In genomic region chr11:101470414-101470813, GRCh38 we compare ENCODE assay signal across 1 cellular context.
TF ChIP-seq lines count a peak whose summit lies in the region.

No MANE protein-coding gene starts in this region.

TF ChIP-seq in SK-N-SH treated with all-trans-retinoic acid at 6 μM for 48 hours, 23 proteins besides CTCF, POLR2A, EP300 and RAD21 (continued from another document):
- TF ChIP-seq PATZ1 (CRISPR knock-in tag; IDR thresholded peaks at IDR 0.05; ENCODE audit: borderline replicate concordance): no peak
- no peak for TF ChIP-seq ZC3H10 (CRISPR knock-in tag; IDR thresholded peaks at IDR 0.05)
- no peak for TF ChIP-seq RARB (CRISPR knock-in tag; IDR thresholded peaks at IDR 0.05)
- no peak for TF ChIP-seq CSDC2 (CRISPR knock-in tag; IDR thresholded peaks at IDR 0.05)
- no peak for TF ChIP-seq ZFP30 (CRISPR knock-in tag; IDR thresholded peaks at IDR 0.05)
- no peak for TF ChIP-seq ESRRG (CRISPR knock-in tag; IDR thresholded peaks at IDR 0.05)
- no peak for TF ChIP-seq GLIS3 (CRISPR knock-in tag; IDR thresholded peaks at IDR 0.05)
- no peak for TF ChIP-seq SNAI2 (CRISPR knock-in tag; IDR thresholded peaks at IDR 0.05)
- TF ChIP-seq ZNF70 (CRISPR knock-in tag; IDR thresholded peaks at IDR 0.05): no peak
- TF ChIP-seq CREB5 (CRISPR knock-in tag; IDR thresholded peaks at IDR 0.05; ENCODE audit: low read depth): no peak
- no peak for TF ChIP-seq TSHZ2 (CRISPR knock-in tag; IDR thresholded peaks at IDR 0.05)
- TF ChIP-seq TOX (CRISPR knock-in tag; IDR thresholded peaks at IDR 0.05; ENCODE audit: borderline replicate concordance): no peak
- no peak for TF ChIP-seq CSRNP3 (CRISPR knock-in tag; IDR thresholded peaks at IDR 0.05)
TF ChIP-seq in SK-N-SH treated with all-trans-retinoic acid at 6 μM for 48 hours: peak in this region for 0.
